Comparison of ENCODE assay signal across 8 cellular contexts in the genomic region with DNA sequence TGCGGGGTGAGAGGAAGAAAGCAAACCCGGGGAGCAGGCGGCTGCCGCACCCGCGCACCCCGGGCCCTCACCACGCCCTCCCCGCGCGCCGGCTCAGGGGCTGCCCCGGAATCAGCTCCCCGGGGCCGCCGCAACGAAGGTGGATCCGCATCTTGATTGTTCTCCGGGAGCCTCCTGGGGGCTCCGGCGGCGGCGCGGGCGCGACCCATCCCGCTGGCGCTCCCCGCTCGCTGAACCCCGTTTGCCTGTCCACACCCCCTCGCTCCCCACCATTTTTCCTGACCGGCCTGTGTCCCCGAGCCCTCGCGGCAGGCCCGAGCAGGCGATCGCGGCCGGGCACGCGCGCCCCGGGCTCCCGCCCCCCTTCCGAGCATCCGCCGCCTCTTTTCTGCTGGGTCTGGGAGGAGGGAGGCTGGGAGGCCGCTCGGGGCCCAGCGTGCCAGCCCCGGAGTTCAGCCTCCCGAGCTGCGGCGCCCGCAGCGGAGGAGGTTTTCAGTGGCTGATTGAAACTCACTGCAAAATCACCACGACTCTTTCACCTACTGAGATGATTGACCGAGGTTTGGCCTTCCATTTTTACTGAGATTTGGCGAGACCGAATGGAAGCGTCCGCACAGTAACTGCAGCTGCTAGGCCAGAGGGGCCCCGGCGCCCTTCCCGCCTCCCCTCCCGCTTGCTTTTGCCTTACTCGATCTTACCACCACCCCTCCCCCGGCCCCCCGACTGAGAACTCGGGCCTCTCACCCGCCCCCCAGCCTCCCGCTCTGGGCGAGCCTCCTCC. TPM values are rescaled to one million over a fixed set of nuclear protein-coding genes. Genes with fewer than 3 reads are reported as not detected.
DNase-seq lines count a peak whose midpoint lies in the region; ATAC-seq, FAIRE-seq and TF ChIP-seq lines count a peak whose summit lies in the region.

No MANE protein-coding gene starts in this region.

- H3K4me3 ChIP-seq in A549 (no peak overlapping the region), adipocyte (ENCODE audit: low read length) (peak overlapping the region; percentile 65), PC-3 (ENCODE audit: low read length) (no peak overlapping the region)

- no peak for TF ChIP-seq EP300 in A549 (IDR thresholded peaks at IDR 0.05)

- no peaks in the 10 kb centered on the region for H3K36me3 ChIP-seq in adipocyte (ENCODE audit: control insufficient read depth, insufficient read depth, low read length, severe bottlenecking)
- no peaks in the 10 kb centered on the region for H3K36me3 ChIP-seq in PC-3 (ENCODE audit: low read depth, low read length)

- no TSS peak for BruUV-seq in PC-3 (replicated peaks; lab: Mats Ljungman, UMichigan)

- TF ChIP-seq POLR2A in A549 (IDR thresholded peaks at IDR 0.05; ENCODE audit: low read length): no peak

- H3K27me3 ChIP-seq in adipocyte (replicated peaks; ENCODE audit: control insufficient read depth, insufficient read depth, low read length) (peaks cover 28% of the 10 kb centered on the region), PC-3 (ENCODE audit: low read length) (no peaks in the 10 kb centered on the region)

- no peaks in the 10 kb centered on the region for H3K9me3 Mint-ChIP-seq in stimulated activated effector memory CD8-positive, alpha-beta T cell treated with anti-CD3 and anti-CD28 coated beads, Interleukin-12 subunit alpha, Interleukin-12 subunit beta, amount 100 ng/mL, for 72 hours

- no peak overlapping the region for H2AFZ ChIP-seq in PC-3 (ENCODE audit: low read length)

- H3K4me3 Mint-ChIP-seq in stimulated activated effector memory CD8-positive, alpha-beta T cell treated with anti-CD3 and anti-CD28 coated beads, Interleukin-12 subunit alpha, Interleukin-12 subunit beta, amount 100 ng/mL, for 72 hours: no peak overlapping the region

- H3F3A ChIP-seq in PC-3 (ENCODE audit: low read length, unreplicated experiment): no peaks in the 10 kb centered on the region

- H4K20me1 ChIP-seq in PC-3 (ENCODE audit: low read length): no peaks in the 10 kb centered on the region

- POLR2A ChIA-PET in A549 (lab: Yijun Ruan, JAX): no interaction called here
- POLR2A ChIA-PET in PC-3 (lab: Charles Lee; ENCODE audit: unreplicated experiment): no interaction called here

- CTCF ChIA-PET in A549 (lab: Yijun Ruan, JAX) (no interaction called here), PC-3 (lab: Charles Lee) (no interaction called here)

- no peak for TF ChIP-seq CTCF in A549 (IDR thresholded peaks at IDR 0.05)
- TF ChIP-seq CTCF in PC-3 (conservative IDR thresholded peaks at IDR 0.05; ENCODE audit: low read depth, low read length): no peak

- no peak for TF ChIP-seq RAD21 in A549 (conservative IDR thresholded peaks at IDR 0.05 in 1 of 2, IDR thresholded peaks at IDR 0.05 in 1 of 2)

- H3K27ac ChIP-seq in A549: no peak overlapping the region
- H3K27ac ChIP-seq in PC-3 (ENCODE audit: low read length): no peak overlapping the region

- DNase-seq in A549 (ENCODE audit: low read depth in 1 of 2, low spot score in 1 of 2) (no peak), adipocyte (ENCODE audit: low read depth) (peak; percentile 87), left kidney (ENCODE audit: low read depth, low spot score) (peak; percentile 86), PC-3 (no peak), T-helper 9 cell (no peak), HUDEP-2 (lab: John Stamatoyannopoulos, UW; ENCODE audit: unreplicated experiment in 76 of 76) (no peak)
- DNase-seq in stimulated activated effector memory CD8-positive, alpha-beta T cell treated with anti-CD3 and anti-CD28 coated beads, Interleukin-12 subunit alpha, Interleukin-12 subunit beta, amount 100 ng/mL, for 72 hours (ENCODE audit: low spot score in 2 of 2): no peak

- intact Hi-C loops in PC-3 (cut with micrococcal nuclease): no loop called here

- H3K79me2 ChIP-seq in PC-3 (ENCODE audit: low read length): no peaks in the 10 kb centered on the region

- peak overlapping the region; percentile 51 for H3K4me2 ChIP-seq in A549
- no peak overlapping the region for H3K4me2 ChIP-seq in PC-3 (ENCODE audit: low read length)

- H3K9ac ChIP-seq in adipocyte (ENCODE audit: low read length): no peak overlapping the region
- no peak overlapping the region for H3K9ac ChIP-seq in PC-3 (ENCODE audit: low read length)

- no peaks in the 10 kb centered on the region for H3K9me2 ChIP-seq in PC-3 (replicated peaks; ENCODE audit: low read length)

- H3K4me1 Mint-ChIP-seq in stimulated activated effector memory CD8-positive, alpha-beta T cell treated with anti-CD3 and anti-CD28 coated beads, Interleukin-12 subunit alpha, Interleukin-12 subunit beta, amount 100 ng/mL, for 72 hours: no peaks in the 10 kb centered on the region

- H3K4me1 ChIP-seq in A549: no peaks in the 10 kb centered on the region
- H3K4me1 ChIP-seq in adipocyte (ENCODE audit: control insufficient read depth, insufficient read depth, low read length): no peaks in the 10 kb centered on the region
- no peaks in the 10 kb centered on the region for H3K4me1 ChIP-seq in PC-3 (ENCODE audit: insufficient read depth, low read length)

- no peaks in the 10 kb centered on the region for H3K36me3 Mint-ChIP-seq in stimulated activated effector memory CD8-positive, alpha-beta T cell treated with anti-CD3 and anti-CD28 coated beads, Interleukin-12 subunit alpha, Interleukin-12 subunit beta, amount 100 ng/mL, for 72 hours

- no peak overlapping the region for H3K27ac Mint-ChIP-seq in stimulated activated effector memory CD8-positive, alpha-beta T cell treated with anti-CD3 and anti-CD28 coated beads, Interleukin-12 subunit alpha, Interleukin-12 subunit beta, amount 100 ng/mL, for 72 hours

- H3K9me3 ChIP-seq in A549 (no peaks in the 10 kb centered on the region; the same call in 2 of the 3 replicates), adipocyte (ENCODE audit: control insufficient read depth, low read length) (no peaks in the 10 kb centered on the region), PC-3 (ENCODE audit: low read length) (no peaks in the 10 kb centered on the region)

- ATAC-seq in A549 (no peak), HG02678 (IDR thresholded peaks at IDR 0.05; ENCODE audit: unreplicated experiment) (peak; percentile 34), PC-3 (no peak)
- no peak for ATAC-seq in stimulated activated effector memory CD8-positive, alpha-beta T cell treated with anti-CD3 and anti-CD28 coated beads, Interleukin-12 subunit alpha, Interleukin-12 subunit beta, amount 100 ng/mL, for 72 hours

- FAIRE-seq in A549 (lab: Jason Lieb, UNC): no peak

- 40% methylated on average over 47 of the region's 75 CpGs for WGBS in A549 (ENCODE audit: missing lambda C conversion rate)

TF ChIP-seq in A549, 52 proteins besides CTCF, POLR2A, EP300 and RAD21:
- TF ChIP-seq ZC3H11A (IDR thresholded peaks at IDR 0.05): no peak
- no peak for TF ChIP-seq GATA3 (IDR thresholded peaks at IDR 0.05; ENCODE audit: borderline replicate concordance)
- TF ChIP-seq ZFP36 (IDR thresholded peaks at IDR 0.05; ENCODE audit: borderline replicate concordance, partially characterized antibody): no peak
- no peak for TF ChIP-seq SREBF2 (IDR thresholded peaks at IDR 0.05)
- no peak for TF ChIP-seq HDAC2 (IDR thresholded peaks at IDR 0.05)
- no peak for TF ChIP-seq NPAS2 (CRISPR knock-in tag; IDR thresholded peaks at IDR 0.05; ENCODE audit: borderline replicate concordance)
TF ChIP-seq in A549: peak in this region for 0.

RNA-seq across cellular contexts. Expression of gene SOX11, which starts 4.7 kb away (rescaled TPM):
- polyA plus RNA-seq in A549 (2011; rRNA removed) (not detected in 2 replicates), A549 (2017; fragmentation: RNase III; extraction: RNeasy Plus Mini Kit Qiagen cat#74134 plus additional on column Dnase treatment) (not detected in 3 replicates)
- polyA plus RNA-seq in A549 (2012; cell fraction: cytosol; rRNA removed): under 0.01 TPM in 1 of 2 replicates, not detected in the other
- polyA plus RNA-seq in A549 (2012; cell fraction: nucleus; rRNA removed): not detected in 2 replicates
- polyA minus RNA-seq in A549 (2011; rRNA and poly(A)+ RNA removed): under 0.01 TPM in 1 of 2 replicates, not detected in the other
- not detected in 2 replicates for total RNA-seq in PC-3 (2014; rRNA removed)

Comparison
In these comparisons a context has a peak if more than half of its experiments do, and no peak if none do; other contexts are left out.
1. DNase-seq: peak in adipocyte (single experiment) and left kidney (single experiment); none in A549 (0 of 2), stimulated activated effector memory CD8-positive, alpha-beta T cell treated with anti-CD3 and anti-CD28 coated beads, Interleukin-12 subunit alpha, Interleukin-12 subunit beta, amount 100 ng/mL, for 72 hours (0 of 2), PC-3 (single experiment), T-helper 9 cell (single experiment) and HUDEP-2 (0 of 76).